ENCODE assay signal across 37 cellular contexts in genomic region chrX:139972113-139972512, GRCh38. TPM values are rescaled to one million over a fixed set of nuclear protein-coding genes. Genes with fewer than 3 reads are reported as not detected.
"Had no signal": no experiment of that assay in that cellular context is flagged by ENCODE, and none has a peak within 500 bp of the region (broad histone marks: within the 10 kb centered on the region; RNA-seq: fewer than 3 reads in every experiment).

No MANE protein-coding gene starts in this region.

- H3K4me1 ChIP-seq: neural progenitor cell, parathyroid adenoma, psoas muscle, spleen, suprapubic skin, testis, tibial nerve, upper lobe of left lung, vagina had no signal

- H3K36me3 Mint-ChIP-seq: naive thymus-derived CD4-positive, alpha-beta T cell; natural killer cell; neural progenitor cell; stimulated activated memory B cell treated with anti-CD40 and anti-IgM and Interleukin-4, amounts not matched to agents 10 μg/mL and 1 μg/mL and 100 μg/mL, for 72 hours had no signal

- H3K36me3 ChIP-seq: neural progenitor cell, ovary, spleen, suprapubic skin, tibial nerve, upper lobe of left lung, vagina had no signal

- H3K9me3 ChIP-seq: psoas muscle, suprapubic skin, testis, tibial nerve, upper lobe of left lung, vagina had no signal

- H3K27ac Mint-ChIP-seq: naive thymus-derived CD4-positive, alpha-beta T cell; natural killer cell; nephron; neural progenitor cell; progenitor cell of endocrine pancreas; stimulated activated memory B cell treated with anti-CD40 and anti-IgM and Interleukin-4, amounts not matched to agents 10 μg/mL and 1 μg/mL and 100 μg/mL, for 72 hours; stimulated activated naive CD8-positive, alpha-beta T cell treated with anti-CD3 and anti-CD28 coated beads, Interleukin-15, amount 100 ng/mL, for 72 hours had no signal

- H3K4me3 Mint-ChIP-seq: naive thymus-derived CD4-positive, alpha-beta T cell; natural killer cell; nephron; neural progenitor cell; stimulated activated memory B cell treated with anti-CD40 and anti-IgM and Interleukin-4, amounts not matched to agents 10 μg/mL and 1 μg/mL and 100 μg/mL, for 72 hours; stimulated activated naive CD8-positive, alpha-beta T cell treated with anti-CD3 and anti-CD28 coated beads, Interleukin-15, amount 100 ng/mL, for 72 hours had no signal

- H3K9me3 Mint-ChIP-seq: neural progenitor cell had no signal

- H3K4me3 ChIP-seq: neural progenitor cell, ovary, psoas muscle, skin epidermis, smooth muscle cell, spleen, suprapubic skin, testis, tibial nerve, upper lobe of left lung, vagina had no signal

- H3K27ac ChIP-seq: neural progenitor cell, ovary, parathyroid adenoma, psoas muscle, skin epidermis, spleen, suprapubic skin, testis, tibial nerve, upper lobe of left lung, vagina had no signal

- H3K4me1 Mint-ChIP-seq: natural killer cell; nephron; neural progenitor cell; stimulated activated memory B cell treated with anti-CD40 and anti-IgM and Interleukin-4, amounts not matched to agents 10 μg/mL and 1 μg/mL and 100 μg/mL, for 72 hours had no signal

- FAIRE-seq: urothelium cell line had no signal

- H3K4me2 ChIP-seq: neural progenitor cell, smooth muscle cell had no signal

- H3K9ac ChIP-seq: neural progenitor cell, parathyroid adenoma had no signal

- H3K27me3 ChIP-seq: ovary, suprapubic skin, testis, tibial nerve, upper lobe of left lung, vagina had no signal

- DNase-seq: naive thymus-derived CD4-positive, alpha-beta T cell; natural killer cell; occipital lobe; ovary; posterior cingulate gyrus; psoas muscle; right cardiac atrium; spleen; stimulated activated CD4-positive, alpha-beta T cell treated with anti-CD3 and anti-CD28 coated beads, Interleukin-12 subunit alpha, Interleukin-12 subunit beta, amount 100 ng/mL, for 4 hours; stimulated activated CD4-positive, alpha-beta T cell treated with anti-CD3 and anti-CD28 coated beads, Interleukin-1b, Interleukin-23, amount 100 ng/mL, for 48 hours; stimulated activated CD4-positive, alpha-beta T cell treated with anti-CD3 and anti-CD28 coated beads, Interleukin-4, amount 100 ng/mL, for 1 hour; stimulated activated CD4-positive, alpha-beta T cell treated with anti-CD3 and anti-CD28 coated beads, Interleukin-4, amount 100 ng/mL, for 4 hours; stimulated activated CD8-positive, alpha-beta memory T cell treated with anti-CD3 and anti-CD28 coated beads, Interleukin-4, amount 100 ng/mL, for 48 hours; stimulated activated naive CD4-positive, alpha-beta T cell; stimulated activated naive CD8-positive, alpha-beta T cell treated with anti-CD3 and anti-CD28 coated beads, Interleukin-15, amount 100 ng/mL, for 72 hours; stimulated activated naive CD8-positive, alpha-beta T cell treated with anti-CD3 and anti-CD28 coated beads, Interleukin-15, Interleukin-2, amounts not matched to agents 100 U/mL and 50 U/mL, for 24 hours; substantia nigra; testis; trophoblast cell; upper lobe of left lung had no signal

- ATAC-seq: naive thymus-derived CD4-positive, alpha-beta T cell; natural killer cell; psoas muscle; right cardiac atrium; sciatic nerve; stimulated activated memory B cell treated with anti-CD40 and anti-IgM and Interleukin-4, amounts not matched to agents 10 μg/mL and 1 μg/mL and 100 μg/mL, for 72 hours; stimulated activated naive CD8-positive, alpha-beta T cell treated with anti-CD3 and anti-CD28 coated beads, Interleukin-15, amount 100 ng/mL, for 72 hours; stimulated activated naive CD8-positive, alpha-beta T cell treated with anti-CD3 and anti-CD28 coated beads, Interleukin-15, Interleukin-2, amounts not matched to agents 100 U/mL and 50 U/mL, for 24 hours had no signal

- H3K79me2 ChIP-seq: parathyroid adenoma had no signal

RNA-seq across cellular contexts. Expression of gene CXorf66, which starts 6.8 kb away (rescaled TPM):
- total RNA-seq: naive thymus-derived CD4-positive, alpha-beta T cell; natural killer cell; occipital lobe; osteoblast; ovary; progenitor cell of endocrine pancreas; psoas muscle; renal cortical epithelial cell; right cardiac atrium; sciatic nerve; smooth muscle cell; spleen; suprapubic skin; tibial nerve; upper lobe of left lung; ureter; vagina had no signal
- polyA plus RNA-seq: naive thymus-derived CD4-positive, alpha-beta T cell; neural cell; ovary; psoas muscle; right cardiac atrium; smooth muscle cell; spleen; thymus had no signal
